Comparison of ENCODE assay signal across 1 cellular context in the genomic region with DNA sequence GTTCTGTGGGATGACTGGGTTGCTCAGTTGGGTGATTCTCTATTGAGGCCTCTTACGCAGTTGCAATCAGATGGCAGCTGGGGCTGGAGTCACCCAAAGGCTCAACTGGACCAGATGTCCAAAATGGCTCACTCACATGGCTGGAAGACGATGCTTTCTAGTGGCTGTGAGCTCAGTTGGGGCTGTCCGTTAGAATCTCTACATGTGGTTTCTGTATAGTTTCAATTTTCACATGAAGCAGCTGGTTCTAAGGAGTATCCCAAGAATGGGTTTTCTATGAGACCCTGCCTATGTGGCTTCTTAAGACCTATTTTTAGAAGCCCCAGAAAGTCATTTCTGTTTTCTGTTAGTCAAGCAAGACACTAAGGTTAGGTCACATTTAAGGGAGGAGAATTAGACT.
TF ChIP-seq lines count a peak whose summit lies in the region.

No MANE protein-coding gene starts in this region.

TF ChIP-seq in HCT116, 20 proteins besides CTCF, POLR2A, EP300 and RAD21 (continued from another document):
- TF ChIP-seq, protein P1, sequence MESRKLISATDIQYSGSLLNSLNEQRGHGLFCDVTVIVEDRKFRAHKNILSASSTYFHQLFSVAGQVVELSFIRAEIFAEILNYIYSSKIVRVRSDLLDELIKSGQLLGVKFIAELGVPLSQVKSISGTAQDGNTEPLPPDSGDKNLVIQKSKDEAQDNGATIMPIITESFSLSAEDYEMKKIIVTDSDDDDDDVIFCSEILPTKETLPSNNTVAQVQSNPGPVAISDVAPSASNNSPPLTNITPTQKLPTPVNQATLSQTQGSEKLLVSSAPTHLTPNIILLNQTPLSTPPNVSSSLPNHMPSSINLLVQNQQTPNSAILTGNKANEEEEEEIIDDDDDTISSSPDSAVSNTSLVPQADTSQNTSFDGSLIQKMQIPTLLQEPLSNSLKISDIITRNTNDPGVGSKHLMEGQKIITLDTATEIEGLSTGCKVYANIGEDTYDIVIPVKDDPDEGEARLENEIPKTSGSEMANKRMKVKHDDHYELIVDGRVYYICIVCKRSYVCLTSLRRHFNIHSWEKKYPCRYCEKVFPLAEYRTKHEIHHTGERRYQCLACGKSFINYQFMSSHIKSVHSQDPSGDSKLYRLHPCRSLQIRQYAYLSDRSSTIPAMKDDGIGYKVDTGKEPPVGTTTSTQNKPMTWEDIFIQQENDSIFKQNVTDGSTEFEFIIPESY (IDR thresholded peaks at IDR 0.05; ENCODE audit: extremely low read depth, insufficient replicate concordance, low read length), result no peak
- no peak for TF ChIP-seq EGR1 (IDR thresholded peaks at IDR 0.05; ENCODE audit: low read depth)
- TF ChIP-seq POLR2AphosphoS5 (IDR thresholded peaks at IDR 0.05; ENCODE audit: low read depth, low read length), result no peak
- TF ChIP-seq SP1 (IDR thresholded peaks at IDR 0.05; ENCODE audit: low read depth), result no peak
- no peak for TF ChIP-seq ZNF274 (IDR thresholded peaks at IDR 0.05; ENCODE audit: low read depth, low read length)
- TF ChIP-seq, protein P2, sequence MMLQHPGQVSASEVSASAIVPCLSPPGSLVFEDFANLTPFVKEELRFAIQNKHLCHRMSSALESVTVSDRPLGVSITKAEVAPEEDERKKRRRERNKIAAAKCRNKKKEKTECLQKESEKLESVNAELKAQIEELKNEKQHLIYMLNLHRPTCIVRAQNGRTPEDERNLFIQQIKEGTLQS (IDR thresholded peaks at IDR 0.05), result no peak
- no peak for TF ChIP-seq ELF1 (IDR thresholded peaks at IDR 0.05; ENCODE audit: borderline replicate concordance, low read depth)
